24 cellular contexts compared by ENCODE assay signal in the genomic region with DNA sequence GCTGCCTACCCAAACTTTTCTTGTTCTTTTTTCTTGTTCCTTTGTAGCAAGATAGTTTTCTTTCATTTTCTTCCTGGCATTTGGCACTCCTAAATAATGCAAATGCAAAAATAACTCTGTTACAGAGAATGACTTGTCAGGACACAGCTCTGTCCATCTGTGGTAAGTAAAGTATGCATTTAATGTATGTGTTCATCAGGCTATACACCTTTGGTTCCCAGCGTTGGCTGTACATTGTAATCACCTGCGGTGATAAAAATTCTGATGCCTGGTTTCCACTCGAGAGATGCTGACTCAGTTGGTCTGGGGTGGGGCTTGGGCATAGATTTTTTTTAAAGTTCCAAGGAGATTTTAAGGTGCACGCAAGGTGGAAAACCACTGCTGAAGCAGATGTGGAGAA. TPM values are rescaled to one million over a fixed set of nuclear protein-coding genes. Genes with fewer than 3 reads are reported as not detected.
"Had no signal": no experiment of that assay in that cellular context is flagged by ENCODE, and none has a peak within 500 bp of the region (broad histone marks: within the 10 kb centered on the region; RNA-seq: fewer than 3 reads in every experiment).

TSS of gene SERPINB13 (plus strand) at position 378 of the 400 bp plus-strand sequence. CDS start 1,325 bp downstream, outside the sequence.

- DNase-seq: activated CD4-positive, alpha-beta memory T cell treated with anti-CD3 and anti-CD28 coated beads for 36 hours; activated CD4-positive, alpha-beta T cell treated with anti-CD3 and anti-CD28 coated beads for 48 hours; activated naive CD4-positive, alpha-beta T cell treated with Interleukin-2 at 50 U/mL for 16 hours; activated naive CD8-positive, alpha-beta T cell treated with anti-CD3 and anti-CD28 coated beads for 36 hours; activated T-cell treated with anti-CD3 and anti-CD28 coated beads, Interleukin-2, amount 50 U/mL, for 48 hours; cerebellar nuclear complex; endodermal cell; head of caudate nucleus; hypothalamus; left ventricle myocardium superior; pancreas; right lobe of liver; stimulated activated CD4-positive, alpha-beta T cell treated with anti-CD3 and anti-CD28 coated beads, Interleukin-15, amount 100 ng/mL, for 24 hours; stimulated activated naive B cell treated with anti-CD40 and anti-IgM and Interleukin-4, amounts not matched to agents 10 μg/mL and 1 μg/mL and 100 μg/mL, for 72 hours; upper lobe of left lung had no signal

- H3K4me3 ChIP-seq: coronary artery, pancreas, right lobe of liver, thoracic aorta, upper lobe of left lung had no signal

- H3K27ac ChIP-seq: coronary artery, pancreas, right lobe of liver, thoracic aorta, upper lobe of left lung had no signal

- H3K27me3 Mint-ChIP-seq: activated naive CD8-positive, alpha-beta T cell treated with anti-CD3 and anti-CD28 coated beads for 36 hours had no signal

- H3K4me1 Mint-ChIP-seq: activated naive CD8-positive, alpha-beta T cell treated with anti-CD3 and anti-CD28 coated beads for 36 hours; endodermal cell; memory B cell; nephron; stimulated activated naive B cell treated with anti-CD40 and anti-IgM and Interleukin-4, amounts not matched to agents 10 μg/mL and 1 μg/mL and 100 μg/mL, for 72 hours had no signal

- H3K9me3 Mint-ChIP-seq: activated CD4-positive, alpha-beta memory T cell treated with anti-CD3 and anti-CD28 coated beads for 36 hours; activated naive CD8-positive, alpha-beta T cell treated with anti-CD3 and anti-CD28 coated beads for 36 hours; endodermal cell; nephron; stimulated activated naive B cell treated with anti-CD40 and anti-IgM and Interleukin-4, amounts not matched to agents 10 μg/mL and 1 μg/mL and 100 μg/mL, for 72 hours had no signal

- H3K27ac Mint-ChIP-seq: activated CD4-positive, alpha-beta memory T cell treated with anti-CD3 and anti-CD28 coated beads for 36 hours; activated naive CD8-positive, alpha-beta T cell treated with anti-CD3 and anti-CD28 coated beads for 36 hours; endodermal cell; memory B cell; nephron; stimulated activated naive B cell treated with anti-CD40 and anti-IgM and Interleukin-4, amounts not matched to agents 10 μg/mL and 1 μg/mL and 100 μg/mL, for 72 hours had no signal

- H3K4me3 Mint-ChIP-seq: activated CD4-positive, alpha-beta memory T cell treated with anti-CD3 and anti-CD28 coated beads for 36 hours; activated naive CD8-positive, alpha-beta T cell treated with anti-CD3 and anti-CD28 coated beads for 36 hours; endodermal cell; memory B cell; nephron; stimulated activated naive B cell treated with anti-CD40 and anti-IgM and Interleukin-4, amounts not matched to agents 10 μg/mL and 1 μg/mL and 100 μg/mL, for 72 hours had no signal

- H3K36me3 Mint-ChIP-seq: activated CD4-positive, alpha-beta memory T cell treated with anti-CD3 and anti-CD28 coated beads for 36 hours; activated naive CD8-positive, alpha-beta T cell treated with anti-CD3 and anti-CD28 coated beads for 36 hours; memory B cell; stimulated activated naive B cell treated with anti-CD40 and anti-IgM and Interleukin-4, amounts not matched to agents 10 μg/mL and 1 μg/mL and 100 μg/mL, for 72 hours had no signal

RNA-seq across cellular contexts. Expression of gene SERPINB13, which starts in this region (rescaled TPM):
- total RNA-seq: activated CD4-positive, alpha-beta memory T cell treated with anti-CD3 and anti-CD28 coated beads for 36 hours; activated naive CD8-positive, alpha-beta T cell treated with anti-CD3 and anti-CD28 coated beads for 36 hours; astrocyte; endodermal cell; epithelial cell of proximal tubule; left ventricle myocardium superior; mononuclear cell; myocyte; pancreas; right lobe of liver; T-helper 2 cell treated with Interferon-gamma antibody and Interleukin-4, amounts not matched to agents 100 ng/mL and 5 ng/mL, for 36 hours; thoracic aorta had no signal
